18 cellular contexts compared by ENCODE assay signal in the genomic region with DNA sequence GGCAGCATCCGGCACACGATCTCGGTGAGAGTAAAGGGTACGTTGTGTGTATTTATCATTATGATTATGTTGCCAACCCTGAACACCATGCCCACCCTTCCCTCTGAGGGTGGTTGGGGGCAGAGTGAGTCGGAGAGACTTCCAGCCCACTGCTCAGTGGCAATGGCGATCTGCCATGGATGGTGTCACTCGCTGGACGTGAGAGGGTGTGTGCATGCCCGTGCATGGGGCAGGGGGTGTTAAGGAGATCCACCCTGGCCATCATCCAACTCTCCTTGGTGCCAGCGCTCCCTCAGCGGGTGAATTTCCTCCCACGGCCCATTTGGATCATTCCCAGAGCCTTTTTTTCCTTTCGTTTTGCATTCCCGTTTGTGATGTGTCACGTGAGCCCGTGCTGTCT.
A peak's percentile ranks its signal among the peaks of the same experiment; 100 is the strongest.
DNase-seq lines count a peak whose midpoint lies in the region; TF ChIP-seq lines count a peak whose summit lies in the region.
"Had no signal": no experiment of that assay in that cellular context is flagged by ENCODE, and none has a peak within 500 bp of the region (broad histone marks: within the 10 kb centered on the region; RNA-seq: fewer than 3 reads in every experiment).

No MANE protein-coding gene starts in this region.

- H3K27ac Mint-ChIP-seq in glutamatergic neuron (ENCODE audit: unreplicated experiment) = peak overlapping the region; percentile 64
- no peak overlapping the region for H3K27ac Mint-ChIP-seq in activated T-helper 2 cell treated with anti-CD3 and anti-CD28 coated beads, Interferon-gamma antibody, Interleukin-2, Interleukin-4, amounts not matched to agents 10 μg/mL and 5 μg/mL and 100 μg/mL, durations not matched to agents 14 hours and 24 hours and 36 hours
- H3K27ac Mint-ChIP-seq: B cell; CD8-positive, alpha-beta memory T cell had no signal

- no peak for TF ChIP-seq CTCF in glutamatergic neuron (IDR thresholded peaks at IDR 0.05; ENCODE audit: partially characterized antibody, unreplicated experiment)

- peaks cover 46% of the 10 kb centered on the region for H3K4me1 Mint-ChIP-seq in glutamatergic neuron (ENCODE audit: low read depth, unreplicated experiment)
- no peaks in the 10 kb centered on the region for H3K4me1 Mint-ChIP-seq in activated T-helper 2 cell treated with anti-CD3 and anti-CD28 coated beads, Interferon-gamma antibody, Interleukin-2, Interleukin-4, amounts not matched to agents 10 μg/mL and 5 μg/mL and 100 μg/mL, durations not matched to agents 14 hours and 24 hours and 36 hours (ENCODE audit: low read depth)
- H3K4me1 Mint-ChIP-seq: CD8-positive, alpha-beta memory T cell had no signal

- H3K9me2 ChIP-seq in Karpas-422 (replicated peaks; ENCODE audit: insufficient read depth, low read length) = no peaks in the 10 kb centered on the region

- H3K4me2 ChIP-seq in Karpas-422 (ENCODE audit: low read depth, low read length, poor library complexity, severe bottlenecking) = peak overlapping the region; percentile 12

- no peak overlapping the region for H3K27ac ChIP-seq in Karpas-422 (ENCODE audit: low read length)
- H3K27ac ChIP-seq in angular gyrus (ENCODE audit: low read depth, low read length) = peak overlapping the region; percentile 25
- peak overlapping the region; percentile 3 for H3K27ac ChIP-seq in substantia nigra (ENCODE audit: low read depth, low read length, poor library complexity, severe bottlenecking)
- H3K27ac ChIP-seq: C4-2B, RWPE1 had no signal

- H3K36me3 Mint-ChIP-seq in glutamatergic neuron (ENCODE audit: unreplicated experiment) = peaks cover 20% of the 10 kb centered on the region
- H3K36me3 Mint-ChIP-seq in activated T-helper 2 cell treated with anti-CD3 and anti-CD28 coated beads, Interferon-gamma antibody, Interleukin-2, Interleukin-4, amounts not matched to agents 10 μg/mL and 5 μg/mL and 100 μg/mL, durations not matched to agents 14 hours and 24 hours and 36 hours (ENCODE audit: low read depth) = no peaks in the 10 kb centered on the region
- H3K36me3 Mint-ChIP-seq: CD8-positive, alpha-beta memory T cell had no signal

- intact Hi-C loops in activated T-helper 2 cell treated with anti-CD3 and anti-CD28 coated beads, Interferon-gamma antibody, Interleukin-2, Interleukin-4, amounts not matched to agents 10 μg/mL and 5 μg/mL and 100 μg/mL, durations not matched to agents 14 hours and 24 hours and 36 hours (cut with micrococcal nuclease) = no loop called here

- no peaks in the 10 kb centered on the region for H3K36me3 ChIP-seq in Karpas-422 (ENCODE audit: insufficient read depth, low read length)

- peaks cover 17% of the 10 kb centered on the region for H3K9me3 Mint-ChIP-seq in glutamatergic neuron (ENCODE audit: unreplicated experiment)
- no peaks in the 10 kb centered on the region for H3K9me3 Mint-ChIP-seq in activated T-helper 2 cell treated with anti-CD3 and anti-CD28 coated beads, Interferon-gamma antibody, Interleukin-2, Interleukin-4, amounts not matched to agents 10 μg/mL and 5 μg/mL and 100 μg/mL, durations not matched to agents 14 hours and 24 hours and 36 hours
- H3K9me3 Mint-ChIP-seq: CD8-positive, alpha-beta memory T cell had no signal

- no peaks in the 10 kb centered on the region for H4K20me1 ChIP-seq in Karpas-422 (ENCODE audit: insufficient read depth, low read depth, low read length)

- H3K4me3 ChIP-seq in Karpas-422 (ENCODE audit: low read length) = no peak overlapping the region

- H3K27me3 Mint-ChIP-seq in glutamatergic neuron (ENCODE audit: unreplicated experiment) = peaks cover 5% of the 10 kb centered on the region
- H3K27me3 Mint-ChIP-seq in activated T-helper 2 cell treated with anti-CD3 and anti-CD28 coated beads, Interferon-gamma antibody, Interleukin-2, Interleukin-4, amounts not matched to agents 10 μg/mL and 5 μg/mL and 100 μg/mL, durations not matched to agents 14 hours and 24 hours and 36 hours (ENCODE audit: low read depth) = peaks cover 19% of the 10 kb centered on the region

- H3K9ac ChIP-seq in Karpas-422 (ENCODE audit: low read length) = no peak overlapping the region

- no peaks in the 10 kb centered on the region for H3K27me3 ChIP-seq in Karpas-422 (ENCODE audit: low read length)

- no peaks in the 10 kb centered on the region for H3K9me3 ChIP-seq in Karpas-422 (ENCODE audit: low read length)

- no peak overlapping the region for H2AFZ ChIP-seq in Karpas-422 (ENCODE audit: low read length)

- H3K4me3 Mint-ChIP-seq in glutamatergic neuron (ENCODE audit: unreplicated experiment) = peak overlapping the region; percentile 40
- no peak overlapping the region for H3K4me3 Mint-ChIP-seq in activated T-helper 2 cell treated with anti-CD3 and anti-CD28 coated beads, Interferon-gamma antibody, Interleukin-2, Interleukin-4, amounts not matched to agents 10 μg/mL and 5 μg/mL and 100 μg/mL, durations not matched to agents 14 hours and 24 hours and 36 hours (ENCODE audit: low read depth)
- H3K4me3 Mint-ChIP-seq: B cell; CD8-positive, alpha-beta memory T cell had no signal

- in situ Hi-C loops in G401 (cut with HindIII; ENCODE audit: low sequenced_read_pairs) = no loop called here

- DNase-seq in Karpas-422 = no peak
- no peak for DNase-seq in glutamatergic neuron
- DNase-seq in substantia nigra (lab: John Stamatoyannopoulos, UW) = peak in 1 of 49 donors; percentile 93
- DNase-seq in activated T-helper 2 cell treated with anti-CD3 and anti-CD28 coated beads, Interferon-gamma antibody, Interleukin-2, Interleukin-4, amounts not matched to agents 10 μg/mL and 5 μg/mL and 100 μg/mL, durations not matched to agents 14 hours and 24 hours and 36 hours (ENCODE audit: low spot score) = no peak
- no peak for DNase-seq in HUDEP-2 (lab: John Stamatoyannopoulos, UW; ENCODE audit: unreplicated experiment in 76 of 76)
- DNase-seq in G401 (ENCODE audit: low spot score) = no peak
- DNase-seq: CD8-positive, alpha-beta memory T cell; DMS 273 treated with DMSO at 0.1 percent for 48 hours; DMS79 treated with DMSO at 0.1 percent for 48 hours; KG1; MM.1S; NCI-H2029; NCI-H510A; SHP77 had no signal

- no peaks in the 10 kb centered on the region for H3K79me2 ChIP-seq in Karpas-422 (ENCODE audit: low read length)

- peaks cover 69% of the 10 kb centered on the region for H3K4me1 ChIP-seq in Karpas-422 (ENCODE audit: low read length)
